ENCODE assay signal across 9 cellular contexts in genomic region chr1:221778535-221779142, GRCh38. TPM values are rescaled to one million over a fixed set of nuclear protein-coding genes. Genes with fewer than 3 reads are reported as not detected.
DNase-seq lines count a peak whose midpoint lies in the region; ATAC-seq and TF ChIP-seq lines count a peak whose summit lies in the region.
"Had no signal": no experiment of that assay in that cellular context is flagged by ENCODE, and none has a peak within 500 bp of the region (broad histone marks: within the 10 kb centered on the region; RNA-seq: fewer than 3 reads in every experiment).

No MANE protein-coding gene starts in this region.

- peak in 5 of 10 donors; percentile 6 to 39 (median 33) for DNase-seq in naive thymus-derived CD8-positive, alpha-beta T cell
- no peak for DNase-seq in progenitor cell of endocrine pancreas (ENCODE audit: low spot score, unreplicated experiment)
- no peak for DNase-seq in retina
- no peak for DNase-seq in DMS153 treated with DMSO at 0.1 percent for 48 hours (lab: John Stamatoyannopoulos, UW; ENCODE audit: unreplicated experiment)
- no peak for DNase-seq in GF-D8 (lab: John Stamatoyannopoulos, UW)
- DNase-seq: kidney glomerular epithelial cell had no signal

- no peaks in the 10 kb centered on the region for H3K36me3 ChIP-seq in OCI-LY3 (replicated peaks; ENCODE audit: low read depth, low read length)

- peaks cover 81% of the 10 kb centered on the region for H3K4me1 ChIP-seq in OCI-LY3 (ENCODE audit: low read length)

- H3K9ac ChIP-seq in OCI-LY3 (ENCODE audit: low read length) = peak overlapping the region; percentile 70

- no peaks in the 10 kb centered on the region for H3K36me3 Mint-ChIP-seq in naive thymus-derived CD8-positive, alpha-beta T cell
- H3K36me3 Mint-ChIP-seq in progenitor cell of endocrine pancreas (ENCODE audit: insufficient read depth) = no peaks in the 10 kb centered on the region

- ATAC-seq in GM19035 (IDR thresholded peaks at IDR 0.05; ENCODE audit: unreplicated experiment) (peak; percentile 28), HG02852 (IDR thresholded peaks at IDR 0.05; ENCODE audit: unreplicated experiment) (peak; percentile 30)
- ATAC-seq in naive thymus-derived CD8-positive, alpha-beta T cell = peak; percentile 58 to 61

- H4K20me1 ChIP-seq in OCI-LY3 (ENCODE audit: insufficient read depth, low read length) = no peaks in the 10 kb centered on the region

- H3K4me2 ChIP-seq in OCI-LY3 (ENCODE audit: low read length) = peak overlapping the region; percentile 77

- no peaks in the 10 kb centered on the region for H3K79me2 ChIP-seq in OCI-LY3 (ENCODE audit: low read length)

- peak overlapping the region; percentile 96 for H3K27ac ChIP-seq in OCI-LY3 (ENCODE audit: low read length)

- H3K4me3 ChIP-seq in OCI-LY3 (ENCODE audit: low read length) = peak overlapping the region; percentile 50

- no peak for TF ChIP-seq CTCF in OCI-LY3 (IDR thresholded peaks at IDR 0.05; ENCODE audit: low read depth, low read length)
- TF ChIP-seq CTCF in progenitor cell of endocrine pancreas (IDR thresholded peaks at IDR 0.05; ENCODE audit: unreplicated experiment) = no peak

- no peaks in the 10 kb centered on the region for H3K27me3 Mint-ChIP-seq in naive thymus-derived CD8-positive, alpha-beta T cell
- H3K27me3 Mint-ChIP-seq in progenitor cell of endocrine pancreas = no peaks in the 10 kb centered on the region

- H3K9me3 Mint-ChIP-seq in naive thymus-derived CD8-positive, alpha-beta T cell = no peaks in the 10 kb centered on the region
- H3K9me3 Mint-ChIP-seq in progenitor cell of endocrine pancreas (ENCODE audit: low read depth) = no peaks in the 10 kb centered on the region

- POLR2A ChIA-PET in naive thymus-derived CD8-positive, alpha-beta T cell (lab: Charles Lee) = interaction anchor here (1.0 to 2.1 kb wide), 2 partner anchors 36 to 66 kb away, joined by 4 to 10 read pairs; partner anchors contain the start of gene DUSP10

- H3K4me3 Mint-ChIP-seq in naive thymus-derived CD8-positive, alpha-beta T cell = peak overlapping the region; percentile 11 to 73 (median 61)
- H3K4me3 Mint-ChIP-seq in progenitor cell of endocrine pancreas (ENCODE audit: low read depth) = no peak overlapping the region

- H2AFZ ChIP-seq in OCI-LY3 (ENCODE audit: low read depth, low read length) = no peak overlapping the region

- H3K27me3 ChIP-seq in OCI-LY3 (ENCODE audit: low read depth, low read length) = 0 out of 2 replicates have a peak, but pooled peaks cover 4% of the 10 kb centered on the region

- H3K27ac Mint-ChIP-seq in naive thymus-derived CD8-positive, alpha-beta T cell = peak overlapping the region; percentile 61 to 90 (median 86)
- no peak overlapping the region for H3K27ac Mint-ChIP-seq in progenitor cell of endocrine pancreas

- H3K9me3 ChIP-seq in OCI-LY3 (ENCODE audit: insufficient read depth, low read length) = no peaks in the 10 kb centered on the region

- peaks cover 28 to 81% (median 59%) of the 10 kb centered on the region in 4 donors for H3K4me1 Mint-ChIP-seq in naive thymus-derived CD8-positive, alpha-beta T cell
- peaks cover 15% of the 10 kb centered on the region for H3K4me1 Mint-ChIP-seq in progenitor cell of endocrine pancreas (ENCODE audit: low read depth)

RNA-seq across cellular contexts. Expression of gene DUSP10, which starts 36.8 kb away (rescaled TPM):
- 1 to 10 TPM; 2.7 to 4.2 TPM for total RNA-seq in naive thymus-derived CD8-positive, alpha-beta T cell
- 1 to 10 TPM; 1.4 to 4.4 (median 2.5) TPM for polyA plus RNA-seq in naive thymus-derived CD8-positive, alpha-beta T cell
- 9.3 and 10.2 TPM in 2 replicates for total RNA-seq in progenitor cell of endocrine pancreas
